8 cellular contexts compared by ENCODE assay signal in genomic region chr22:38718414-38718813, GRCh38. TPM values are rescaled to one million over a fixed set of nuclear protein-coding genes. Genes with fewer than 3 reads are reported as not detected.
DNase-seq lines count a peak whose midpoint lies in the region; ATAC-seq, FAIRE-seq and TF ChIP-seq lines count a peak whose summit lies in the region.

No MANE protein-coding gene starts in this region.

- no peaks in the 10 kb centered on the region for H3K9me2 ChIP-seq in HCT116 (ENCODE audit: insufficient read depth)

- H3K4me3 ChIP-seq in HCT116 (replicated peaks in 1 of 2; ENCODE audit: low read depth in 1 of 2, low read length in 2 of 2), result 0 out of 4 replicates have a peak overlapping the region, but pooled peaks of 1 of the 2 experiments have one; percentile 15
- no peak overlapping the region for H3K4me3 ChIP-seq in K562
- H3K4me3 ChIP-seq in kidney (ENCODE audit: low read length in 2 of 2), result no peak overlapping the region
- H3K4me3 ChIP-seq in tibial nerve, result no peak overlapping the region

- H2AFZ ChIP-seq in HCT116 (ENCODE audit: low read depth, low read length, poor library complexity, severe bottlenecking) (no peak overlapping the region), K562 (ENCODE audit: low read depth, low read length) (no peak overlapping the region)

- H3K4me2 ChIP-seq in HCT116 (ENCODE audit: low read length), result peak overlapping the region; percentile 72
- H3K4me2 ChIP-seq in K562 (ENCODE audit: insufficient read depth, low read length), result no peak overlapping the region

- TF ChIP-seq CTCF in 22Rv1 (IDR thresholded peaks at IDR 0.05) (peak; percentile 36), HCT116 (IDR thresholded peaks at IDR 0.05 in 2 of 3, conservative IDR thresholded peaks at IDR 0.05 in 1 of 3; ENCODE audit: borderline replicate concordance in 1 of 3, insufficient read depth in 1 of 3, low read depth in 2 of 3, low read length in 2 of 3) (peak in 2 of 3 experiments; percentile 45 to 84; a peak in 4 of 6 replicates), K562 (IDR thresholded peaks at IDR 0.05 in 2 of 3, conservative IDR thresholded peaks at IDR 0.05 in 1 of 3; ENCODE audit: insufficient read depth in 2 of 3, low read depth in 1 of 3, low read length in 3 of 3) (peak in 2 of 3 experiments; percentile 6 to 18; a peak in 1 of 6 replicates), kidney (IDR thresholded peaks at IDR 0.05; ENCODE audit: borderline replicate concordance, extremely low read depth, insufficient read depth) (peak; percentile 33), tibial nerve (IDR thresholded peaks at IDR 0.05) (peak; percentile 45 to 62 (median 53))

- BruUV-seq in HCT116 (replicated peaks; lab: Mats Ljungman, UMichigan), result no TSS peak
- BruUV-seq in K562 (replicated peaks; lab: Mats Ljungman, UMichigan), result no TSS peak

- peak overlapping the region; percentile 49 for H3K27ac ChIP-seq in 22Rv1
- H3K27ac ChIP-seq in HCT116 (ENCODE audit: low read depth, low read length), result peak overlapping the region; percentile 45; the same call in 1 of the 2 replicates
- no peak overlapping the region for H3K27ac ChIP-seq in K562 (ENCODE audit: extremely low read depth, low read depth, low read length)
- no peak overlapping the region for H3K27ac ChIP-seq in kidney (ENCODE audit: low read depth in 2 of 2, low read length in 2 of 2)
- peak overlapping the region in 3 of 4 donors; percentile 42 to 86 (median 74) for H3K27ac ChIP-seq in tibial nerve

- POLR2A ChIA-PET in HCT116 (lab: Charles Lee) (interaction anchor here (0.6 to 1.8 kb wide), 6 partner anchors 11 to 541 kb away, joined by 3 to 6 read pairs (median 4); partner anchors contain the start of genes GTPBP1 and TOMM22), K562 (lab: Yijun Ruan, JAX) (interaction anchor here (1.5 kb wide), 1 partner anchor 11 kb away, joined by 8 read pairs; no protein-coding TSS in a partner anchor)

- H3K9ac ChIP-seq in HCT116 (ENCODE audit: low read length) (peak overlapping the region; percentile 19), K562 (ENCODE audit: insufficient read depth in 1 of 2, low read depth in 2 of 2, low read length in 2 of 2) (no peak overlapping the region), kidney (ENCODE audit: low read length in 2 of 2) (no peak overlapping the region)

- ATAC-seq in HCT116, result peak; percentile 100
- no peak for ATAC-seq in K562
- ATAC-seq in HG02642 (IDR thresholded peaks at IDR 0.05; ENCODE audit: poor library complexity, unreplicated experiment), result no peak
- ATAC-seq in HG02938 (IDR thresholded peaks at IDR 0.05; ENCODE audit: unreplicated experiment), result no peak

- intact Hi-C loops in HCT116 (cut with micrococcal nuclease) (no loop called here), K562 (cut with micrococcal nuclease) (no loop called here), kidney (cut with DNase I) (no loop called here)

- FAIRE-seq in K562 (lab: Jason Lieb, UNC) (no peak), kidney (lab: Jason Lieb, UNC) (no peak)

- H4K20me1 ChIP-seq in HCT116 (ENCODE audit: insufficient read depth) (no peaks in the 10 kb centered on the region), K562 (replicated peaks; ENCODE audit: control insufficient read depth, insufficient read depth, low read length) (peaks cover 33% of the 10 kb centered on the region)

- TF ChIP-seq POLR2A in HCT116 (IDR thresholded peaks at IDR 0.05; ENCODE audit: borderline replicate concordance, extremely low read depth, insufficient read depth, insufficient read length), result no peak
- TF ChIP-seq POLR2A in K562 (conservative IDR thresholded peaks at IDR 0.05), result no peak
- no peak for TF ChIP-seq POLR2A in tibial nerve (IDR thresholded peaks at IDR 0.05)

- RAD21 ChIA-PET in HCT116 (lab: Charles Lee; ENCODE audit: low non-redundant PET in 1 of 2, low total read pairs in 2 of 2, uncharacterized antibody in 2 of 2, unreplicated experiment in 2 of 2), result no interaction called here

- H3K4me1 ChIP-seq in HCT116 (ENCODE audit: control insufficient read depth in 1 of 2, insufficient read depth in 2 of 2, low read length in 2 of 2) (peaks cover 12 to 21% of the 10 kb centered on the region in 2 experiments), K562 (replicated peaks in 1 of 2; ENCODE audit: control insufficient read depth in 2 of 2, insufficient read depth in 2 of 2, low read length in 2 of 2) (peaks cover 22 to 32% of the 10 kb centered on the region in 2 experiments; a peak in 4 of 5 replicates), kidney (ENCODE audit: control insufficient read depth in 1 of 2, insufficient read depth in 1 of 2, low read depth in 1 of 2, low read length in 2 of 2) (peaks cover 0 to 4% of the 10 kb centered on the region in 2 donors), tibial nerve (peaks cover 0 to 23% (median 3%) of the 10 kb centered on the region in 4 donors)

- TF ChIP-seq EP300 in K562 (IDR thresholded peaks at IDR 0.05; ENCODE audit: low read length), result no peak
- peak in 1 of 2 donors; percentile 26 for TF ChIP-seq EP300 in tibial nerve (IDR thresholded peaks at IDR 0.05)

- CTCF ChIA-PET in HCT116 (lab: Charles Lee) (interaction anchor here (1.1 to 1.6 kb wide), 7 partner anchors 10 to 666 kb away, joined by 3 to 5 read pairs (median 4); partner anchors contain the start of gene TOMM22), K562 (lab: Yijun Ruan, JAX; ENCODE audit: low intra/inter-chr PET ratio) (no interaction called here)

- H3K36me3 ChIP-seq in HCT116 (ENCODE audit: control insufficient read depth in 1 of 2, insufficient read depth in 2 of 2, low read length in 2 of 2), result peaks cover 18% of the 10 kb centered on the region in 2 experiments; a peak in 3 of 4 replicates
- H3K36me3 ChIP-seq in K562 (ENCODE audit: control insufficient read depth, insufficient read depth, low read length), result peaks cover 70% of the 10 kb centered on the region; the same call in 2 of the 3 replicates
- H3K36me3 ChIP-seq in kidney (ENCODE audit: control insufficient read depth in 1 of 2, insufficient read depth in 2 of 2, low read length in 2 of 2), result peaks cover 23 to 36% of the 10 kb centered on the region in 2 donors
- peaks cover 0 to 62% (median 34%) of the 10 kb centered on the region in 3 donors for H3K36me3 ChIP-seq in tibial nerve

- DNase-seq in HCT116 (ENCODE audit: low read depth, low spot score) (peak; percentile 70), K562 (ENCODE audit: extremely low read depth in 1 of 4, low spot score in 3 of 4) (no peak), kidney (peak; percentile 85), tibial nerve (ENCODE audit: low spot score in 2 of 2) (no peak), NCI-H2081 treated with DMSO at 0.1 percent for 48 hours (lab: John Stamatoyannopoulos, UW) (no peak)

- in situ Hi-C loops in K562 (cut with MboI), result no loop called here

- 76% methylated on average over 6 of the region's 6 CpGs for WGBS in K562 (ENCODE audit: insufficient coverage, low coverage, missing lambda C conversion rate)
- 19 to 22% methylated on average over 6 of the region's 6 CpGs for WGBS in tibial nerve, 2 donors

- TF ChIP-seq RAD21 in HCT116 (IDR thresholded peaks at IDR 0.05; ENCODE audit: low read depth) (0 out of 2 replicates have a peak, but pooled peaks have one; percentile 14), K562 (CRISPR knock-in tag; conservative IDR thresholded peaks at IDR 0.05 in 1 of 2, IDR thresholded peaks at IDR 0.05 in 1 of 2) (no peak)

- no peaks in the 10 kb centered on the region for H3K27me3 ChIP-seq in HCT116 (ENCODE audit: insufficient read depth, low read length)
- H3K27me3 ChIP-seq in K562 (ENCODE audit: control insufficient read depth in 2 of 2, insufficient read depth in 2 of 2, low read length in 2 of 2), result no peaks in the 10 kb centered on the region
- no peaks in the 10 kb centered on the region for H3K27me3 ChIP-seq in tibial nerve

- H3K79me2 ChIP-seq in HCT116 (ENCODE audit: insufficient read depth, low read length), result peaks cover 35% of the 10 kb centered on the region
- peaks cover 32% of the 10 kb centered on the region for H3K79me2 ChIP-seq in K562 (ENCODE audit: control insufficient read depth, insufficient read depth, low read length)

- H3K9me1 ChIP-seq in K562 (ENCODE audit: control insufficient read depth, insufficient read depth, low read length), result peaks cover 3% of the 10 kb centered on the region

- H3K9me3 ChIP-seq in HCT116 (ENCODE audit: control insufficient read depth in 1 of 2, insufficient read depth in 1 of 2, low read depth in 1 of 2, low read length in 2 of 2) (no peaks in the 10 kb centered on the region), K562 (replicated peaks; ENCODE audit: control insufficient read depth, insufficient read depth, low read depth, low read length) (no peaks in the 10 kb centered on the region), kidney (ENCODE audit: control insufficient read depth in 1 of 2, low read length in 2 of 2) (no peaks in the 10 kb centered on the region), tibial nerve (no peaks in the 10 kb centered on the region)

RNA-seq across cellular contexts. Expression of gene GTPBP1, which starts 12.7 kb away (rescaled TPM):
- total RNA-seq in HCT116 (2021; ENCODE audit: unreplicated experiment) (48.2 TPM), K562 (2014; rRNA removed) (24.4 and 25.0 TPM in 2 replicates), K562 (2014; rRNA removed; fragmentation: Illumina TruSeq; extraction: Trizol) (14.5 and 17.5 TPM in 2 replicates), K562 (2015; rRNA removed; fragmentation: Illumina TruSeq; extraction: Trizol) (15.9 and 16.0 TPM in 2 replicates), K562 (2021) (43.0 and 53.2 TPM in 2 replicates), kidney (52.0 TPM), tibial nerve (10 to 100 TPM; 46.0 to 72.0 (median 56.6) TPM)
- polyA plus RNA-seq in HCT116 (2012), result 33.3 and 47.4 TPM in 2 replicates
- total RNA-seq in K562 (2011; cell fraction: chromatin; rRNA removed; ENCODE audit: low replicate concordance), result 178 and 289 TPM in 2 replicates
- total RNA-seq in K562 (2011; cell fraction: nucleolus; rRNA removed), result 122 and 125 TPM in 2 replicates
- total RNA-seq in K562 (2011; cell fraction: nucleoplasm; rRNA removed), result 108 and 125 TPM in 2 replicates
- polyA plus RNA-seq in K562 (2011; rRNA removed) (23.3 and 38.4 TPM in 2 replicates), K562 (2014; fragmentation: Illumina TruSeq; extraction: Trizol) (30.6 and 38.6 TPM in 2 replicates), K562 (2014; fragmentation: Nextera tagmentation; extraction: Ambion mirVana) (under 1 TPM; 0.83 to 0.95 TPM), K562 (2014; rRNA removed) (30.9 and 32.6 TPM in 2 replicates), kidney (ENCODE audit: insufficient read depth, low read depth, low replicate concordance) (11.7 TPM)
- polyA plus RNA-seq in K562 (2011; cell fraction: cytosol; rRNA removed), result 17.9 and 20.7 TPM in 2 replicates
- 79.8 and 120 TPM in 2 replicates for polyA plus RNA-seq in K562 (2011; cell fraction: nucleus; rRNA removed)
- 22.5 and 29.8 TPM in 2 replicates for polyA plus RNA-seq in K562 (2012)
- polyA minus RNA-seq in K562 (2011; rRNA and poly(A)+ RNA removed), result 57.9 and 59.7 TPM in 2 replicates
- polyA minus RNA-seq in K562 (2011; cell fraction: cytosol; rRNA and poly(A)+ RNA removed), result 24.3 and 38.6 TPM in 2 replicates
- polyA minus RNA-seq in K562 (2011; cell fraction: nucleus; rRNA and poly(A)+ RNA removed), result 57.2 and 62.2 TPM in 2 replicates

RNA-seq across cellular contexts. Expression of gene JOSD1, which starts 17.7 kb away (rescaled TPM):
- total RNA-seq in HCT116 (2021; ENCODE audit: unreplicated experiment) (67.3 TPM), K562 (2014; rRNA removed) (28.0 and 33.9 TPM in 2 replicates), K562 (2014; rRNA removed; fragmentation: Illumina TruSeq; extraction: Trizol) (30.0 and 30.4 TPM in 2 replicates), K562 (2015; rRNA removed; fragmentation: Illumina TruSeq; extraction: Trizol) (26.0 and 26.7 TPM in 2 replicates), K562 (2021) (36.7 and 39.1 TPM in 2 replicates), kidney (42.8 TPM), tibial nerve (10 to 100 TPM; 50.7 to 86.4 (median 76.0) TPM)
- 70.4 and 84.2 TPM in 2 replicates for polyA plus RNA-seq in HCT116 (2012)
- 36.0 and 46.4 TPM in 2 replicates for total RNA-seq in K562 (2011; cell fraction: chromatin; rRNA removed; ENCODE audit: low replicate concordance)
- total RNA-seq in K562 (2011; cell fraction: nucleolus; rRNA removed), result 31.5 and 32.4 TPM in 2 replicates
- total RNA-seq in K562 (2011; cell fraction: nucleoplasm; rRNA removed), result 31.9 and 36.6 TPM in 2 replicates
- polyA plus RNA-seq in K562 (2011; rRNA removed) (31.6 and 31.8 TPM in 2 replicates), K562 (2014; fragmentation: Illumina TruSeq; extraction: Trizol) (33.0 and 34.1 TPM in 2 replicates), K562 (2014; fragmentation: Nextera tagmentation; extraction: Ambion mirVana) (1 to 10 TPM; 8.9 to 9.5 TPM), K562 (2014; rRNA removed) (30.4 and 30.7 TPM in 2 replicates), kidney (ENCODE audit: insufficient read depth, low read depth, low replicate concordance) (12.8 TPM)
- polyA plus RNA-seq in K562 (2011; cell fraction: cytosol; rRNA removed), result 34.7 and 36.9 TPM in 2 replicates
- 35.2 and 39.9 TPM in 2 replicates for polyA plus RNA-seq in K562 (2011; cell fraction: nucleus; rRNA removed)
- polyA plus RNA-seq in K562 (2012), result 25.7 and 27.9 TPM in 2 replicates
- polyA minus RNA-seq in K562 (2011; rRNA and poly(A)+ RNA removed), result 19.3 and 25.4 TPM in 2 replicates
- 19.6 and 27.1 TPM in 2 replicates for polyA minus RNA-seq in K562 (2011; cell fraction: cytosol; rRNA and poly(A)+ RNA removed)
- polyA minus RNA-seq in K562 (2011; cell fraction: nucleus; rRNA and poly(A)+ RNA removed), result 9.8 and 16.9 TPM in 2 replicates

RNA-seq across cellular contexts. Expression of gene TOMM22, which starts 36.7 kb away (rescaled TPM):
- total RNA-seq in HCT116 (2021; ENCODE audit: unreplicated experiment), result 136 TPM
- 34.5 and 49.4 TPM in 2 replicates for polyA plus RNA-seq in HCT116 (2012)
- total RNA-seq in K562 (2011; cell fraction: chromatin; rRNA removed; ENCODE audit: low replicate concordance), result 7.9 and 9.6 TPM in 2 replicates
- total RNA-seq in K562 (2011; cell fraction: nucleolus; rRNA removed), result 13.2 and 14.2 TPM in 2 replicates
- 17.9 and 24.1 TPM in 2 replicates for total RNA-seq in K562 (2011; cell fraction: nucleoplasm; rRNA removed)
- total RNA-seq in K562 (2014; rRNA removed), result 73.8 and 92.1 TPM in 2 replicates
- total RNA-seq in K562 (2014; rRNA removed; fragmentation: Illumina TruSeq; extraction: Trizol), result 78.6 and 87.9 TPM in 2 replicates
- total RNA-seq in K562 (2015; rRNA removed; fragmentation: Illumina TruSeq; extraction: Trizol), result 76.2 and 82.8 TPM in 2 replicates
- 101 and 108 TPM in 2 replicates for total RNA-seq in K562 (2021)
- polyA plus RNA-seq in K562 (2011; rRNA removed), result 46.9 and 49.6 TPM in 2 replicates
- 26.6 and 63.0 TPM in 2 replicates for polyA plus RNA-seq in K562 (2011; cell fraction: cytosol; rRNA removed)
- 11.8 and 22.9 TPM in 2 replicates for polyA plus RNA-seq in K562 (2011; cell fraction: nucleus; rRNA removed)
- 35.2 and 85.7 TPM in 2 replicates for polyA plus RNA-seq in K562 (2012)
- polyA plus RNA-seq in K562 (2014; fragmentation: Illumina TruSeq; extraction: Trizol), result 97.6 and 101 TPM in 2 replicates
- polyA plus RNA-seq in K562 (2014; fragmentation: Nextera tagmentation; extraction: Ambion mirVana), result 10 to 100 TPM; 25.8 to 36.3 TPM
- polyA plus RNA-seq in K562 (2014; rRNA removed), result 58.3 and 59.8 TPM in 2 replicates
- 32.7 and 35.9 TPM in 2 replicates for polyA minus RNA-seq in K562 (2011; rRNA and poly(A)+ RNA removed)
- polyA minus RNA-seq in K562 (2011; cell fraction: cytosol; rRNA and poly(A)+ RNA removed), result 19.9 and 33.9 TPM in 2 replicates
- 4.8 and 9.8 TPM in 2 replicates for polyA minus RNA-seq in K562 (2011; cell fraction: nucleus; rRNA and poly(A)+ RNA removed)
- 55.0 TPM for total RNA-seq in kidney
- 103 TPM for polyA plus RNA-seq in kidney (ENCODE audit: insufficient read depth, low read depth, low replicate concordance)
- total RNA-seq in tibial nerve, result 10 to 100 TPM; 23.1 to 28.5 (median 27.1) TPM

RNA-seq across cellular contexts. Expression of gene SUN2, which starts 37.4 kb away (rescaled TPM):
- 71.6 TPM for total RNA-seq in HCT116 (2021; ENCODE audit: unreplicated experiment)
- polyA plus RNA-seq in HCT116 (2012), result 68.6 and 68.8 TPM in 2 replicates
- 38.9 and 115 TPM in 2 replicates for total RNA-seq in K562 (2011; cell fraction: chromatin; rRNA removed; ENCODE audit: low replicate concordance)
- total RNA-seq in K562 (2011; cell fraction: nucleolus; rRNA removed), result 125 TPM in 2 replicates
- 65.3 and 80.1 TPM in 2 replicates for total RNA-seq in K562 (2011; cell fraction: nucleoplasm; rRNA removed)
- 31.0 and 42.6 TPM in 2 replicates for total RNA-seq in K562 (2014; rRNA removed)
- 5.2 and 7.1 TPM in 2 replicates for total RNA-seq in K562 (2014; rRNA removed; fragmentation: Illumina TruSeq; extraction: Trizol)
- total RNA-seq in K562 (2015; rRNA removed; fragmentation: Illumina TruSeq; extraction: Trizol), result 18.2 and 19.5 TPM in 2 replicates
- 37.2 and 38.8 TPM in 2 replicates for total RNA-seq in K562 (2021)
- polyA plus RNA-seq in K562 (2011; rRNA removed), result 16.7 and 26.9 TPM in 2 replicates
- 23.3 and 36.3 TPM in 2 replicates for polyA plus RNA-seq in K562 (2011; cell fraction: cytosol; rRNA removed)
- 62.6 and 82.3 TPM in 2 replicates for polyA plus RNA-seq in K562 (2011; cell fraction: nucleus; rRNA removed)
- polyA plus RNA-seq in K562 (2012), result 27.0 and 67.0 TPM in 2 replicates
- 13.8 and 22.6 TPM in 2 replicates for polyA plus RNA-seq in K562 (2014; fragmentation: Illumina TruSeq; extraction: Trizol)
- polyA plus RNA-seq in K562 (2014; fragmentation: Nextera tagmentation; extraction: Ambion mirVana), result under 1 TPM; 0.11 to 0.21 TPM
- 27.8 and 31.5 TPM in 2 replicates for polyA plus RNA-seq in K562 (2014; rRNA removed)
- polyA minus RNA-seq in K562 (2011; rRNA and poly(A)+ RNA removed), result 9.1 and 19.4 TPM in 2 replicates
- 28.2 and 36.8 TPM in 2 replicates for polyA minus RNA-seq in K562 (2011; cell fraction: cytosol; rRNA and poly(A)+ RNA removed)
- polyA minus RNA-seq in K562 (2011; cell fraction: nucleus; rRNA and poly(A)+ RNA removed), result 28.8 and 33.5 TPM in 2 replicates
- total RNA-seq in kidney, result 199 TPM
- polyA plus RNA-seq in kidney (ENCODE audit: insufficient read depth, low read depth, low replicate concordance), result 41.7 TPM
- 1,000 to 10,000 TPM in 1 of 4 donors, 100 to 1,000 TPM in 3; 640 to 1,234 (median 846) TPM for total RNA-seq in tibial nerve

Comparison
In these comparisons a context has a peak if more than half of its experiments do, and no peak if none do; other contexts are left out.
1. H3K27ac ChIP-seq: peak in 22Rv1 (single experiment), HCT116 (single experiment) and tibial nerve (3 of 4); none in K562 (single experiment) and kidney (0 of 2).
2. CTCF ChIP-seq: peak in every context shown above with its lines; median percentile 64 in HCT116; 53 in tibial nerve; 36 in 22Rv1; 33 in kidney; 12 in K562.
3. DNase-seq: peak in HCT116 (single experiment) and kidney (single experiment); none in K562 (0 of 4), tibial nerve (0 of 2) and NCI-H2081 treated with DMSO at 0.1 percent for 48 hours (single experiment).